26 cellular contexts compared by ENCODE assay signal in genomic region chr2:192381082-192381481, GRCh38.
"Had no signal": no experiment of that assay in that cellular context is flagged by ENCODE, and none has a peak within 500 bp of the region (broad histone marks: within the 10 kb centered on the region; RNA-seq: fewer than 3 reads in every experiment).

No MANE protein-coding gene starts in this region.

- H3K9me3 Mint-ChIP-seq: natural killer cell treated with Interleukin-12 subunit alpha and Interleukin-12 subunit beta and Interleukin-15 and Interleukin-18, amount 100 ng/mL, for 72 hours; type B pancreatic cell had no signal

- ATAC-seq: left colon; left lung; mucosa of descending colon; naive thymus-derived CD4-positive, alpha-beta T cell; natural killer cell treated with Interleukin-12 subunit alpha and Interleukin-12 subunit beta and Interleukin-15 and Interleukin-18, amount 100 ng/mL, for 72 hours; sciatic nerve; stimulated activated memory B cell treated with anti-CD40 and anti-IgM and Interleukin-4, amounts not matched to agents 10 μg/mL and 1 μg/mL and 100 μg/mL, for 72 hours; stimulated activated naive CD8-positive, alpha-beta T cell treated with anti-CD3 and anti-CD28 coated beads, Interleukin-15, amount 100 ng/mL, for 72 hours had no signal

- H3K27ac Mint-ChIP-seq: immature natural killer cell; naive thymus-derived CD4-positive, alpha-beta T cell; natural killer cell treated with Interleukin-12 subunit alpha and Interleukin-12 subunit beta and Interleukin-15 and Interleukin-18, amount 100 ng/mL, for 72 hours; progenitor cell of endocrine pancreas; stimulated activated memory B cell treated with anti-CD40 and anti-IgM and Interleukin-4, amounts not matched to agents 10 μg/mL and 1 μg/mL and 100 μg/mL, for 72 hours; stimulated activated naive CD8-positive, alpha-beta T cell treated with anti-CD3 and anti-CD28 coated beads, Interleukin-15, amount 100 ng/mL, for 72 hours; type B pancreatic cell had no signal

- DNase-seq: hypothalamus; immature natural killer cell; kidney; left colon; left lung; mesendoderm; midbrain; mucosa of descending colon; naive thymus-derived CD4-positive, alpha-beta T cell; ovary; stimulated activated CD4-positive, alpha-beta T cell treated with anti-CD3 and anti-CD28 coated beads, Interleukin-4, amount 100 ng/mL, for 24 hours; stimulated activated CD8-positive, alpha-beta memory T cell treated with anti-CD3 and anti-CD28 coated beads, Interleukin-4, amount 100 ng/mL, for 48 hours; stimulated activated naive CD4-positive, alpha-beta T cell treated with Interleukin-2 at 50 U/mL for 16 hours; stimulated activated naive CD8-positive, alpha-beta T cell treated with anti-CD3 and anti-CD28 coated beads, Interleukin-15, amount 100 ng/mL, for 72 hours; substantia nigra; uterus had no signal

- H3K36me3 Mint-ChIP-seq: immature natural killer cell; naive thymus-derived CD4-positive, alpha-beta T cell; natural killer cell treated with Interleukin-12 subunit alpha and Interleukin-12 subunit beta and Interleukin-15 and Interleukin-18, amount 100 ng/mL, for 72 hours; stimulated activated memory B cell treated with anti-CD40 and anti-IgM and Interleukin-4, amounts not matched to agents 10 μg/mL and 1 μg/mL and 100 μg/mL, for 72 hours; type B pancreatic cell had no signal

- H3K27me3 Mint-ChIP-seq: naive thymus-derived CD4-positive, alpha-beta T cell; natural killer cell treated with Interleukin-12 subunit alpha and Interleukin-12 subunit beta and Interleukin-15 and Interleukin-18, amount 100 ng/mL, for 72 hours; progenitor cell of endocrine pancreas; stimulated activated memory B cell treated with anti-CD40 and anti-IgM and Interleukin-4, amounts not matched to agents 10 μg/mL and 1 μg/mL and 100 μg/mL, for 72 hours; stimulated activated naive CD8-positive, alpha-beta T cell treated with anti-CD3 and anti-CD28 coated beads, Interleukin-15, amount 100 ng/mL, for 72 hours; type B pancreatic cell had no signal

- H3K4me3 ChIP-seq: left lung, lung, mucosa of descending colon, ovary, right atrium auricular region, skin epidermis, tibial nerve, uterus had no signal

- H3K4me1 ChIP-seq: left lung, right atrium auricular region, tibial nerve, uterus had no signal

- FAIRE-seq: islet of Langerhans had no signal

- H3K27ac ChIP-seq: left lung, ovary, right atrium auricular region, skin epidermis, tibial nerve, uterus had no signal

- H3K36me3 ChIP-seq: left lung, ovary, right atrium auricular region, tibial nerve, uterus had no signal

- H3K27me3 ChIP-seq: left lung, ovary, right atrium auricular region, tibial nerve, uterus had no signal

- H3K4me3 Mint-ChIP-seq: immature natural killer cell; naive thymus-derived CD4-positive, alpha-beta T cell; natural killer cell treated with Interleukin-12 subunit alpha and Interleukin-12 subunit beta and Interleukin-15 and Interleukin-18, amount 100 ng/mL, for 72 hours; stimulated activated memory B cell treated with anti-CD40 and anti-IgM and Interleukin-4, amounts not matched to agents 10 μg/mL and 1 μg/mL and 100 μg/mL, for 72 hours; stimulated activated naive CD8-positive, alpha-beta T cell treated with anti-CD3 and anti-CD28 coated beads, Interleukin-15, amount 100 ng/mL, for 72 hours; type B pancreatic cell had no signal

- H3K9me3 ChIP-seq: mucosa of descending colon, ovary, right atrium auricular region, uterus had no signal

- H3K4me1 Mint-ChIP-seq: immature natural killer cell; naive thymus-derived CD4-positive, alpha-beta T cell; stimulated activated memory B cell treated with anti-CD40 and anti-IgM and Interleukin-4, amounts not matched to agents 10 μg/mL and 1 μg/mL and 100 μg/mL, for 72 hours; stimulated activated naive CD8-positive, alpha-beta T cell treated with anti-CD3 and anti-CD28 coated beads, Interleukin-15, amount 100 ng/mL, for 72 hours had no signal
